1 cellular context compared by ENCODE assay signal in genomic region chr2:128591841-128592822, GRCh38.
TF ChIP-seq lines count a peak whose summit lies in the region.

No MANE protein-coding gene starts in this region.

TF ChIP-seq in GM23338, 12 proteins besides CTCF, POLR2A, EP300 and RAD21 (continued from another document):
- TF ChIP-seq ZNF462 (CRISPR knock-in tag; IDR thresholded peaks at IDR 0.05) (no peak), ETS1 (IDR thresholded peaks at IDR 0.05) (no peak), EZH2phosphoT487 (IDR thresholded peaks at IDR 0.05; ENCODE audit: unreplicated experiment) (no peak), REST (IDR thresholded peaks at IDR 0.05; ENCODE audit: unreplicated experiment) (no peak), EZH2 (IDR thresholded peaks at IDR 0.05; ENCODE audit: low read depth, unreplicated experiment) (no peak), POLR2AphosphoS5 (IDR thresholded peaks at IDR 0.05; ENCODE audit: low read depth) (no peak), STAT1 (IDR thresholded peaks at IDR 0.05; ENCODE audit: unreplicated experiment) (no peak), NANOG (IDR thresholded peaks at IDR 0.05; ENCODE audit: borderline replicate concordance) (no peak)
